ENCODE assay signal across 12 cellular contexts in genomic region chr20:41049451-41049850, GRCh38. TPM values are rescaled to one million over a fixed set of nuclear protein-coding genes. Genes with fewer than 3 reads are reported as not detected.
DNase-seq lines count a peak whose midpoint lies in the region; ATAC-seq and TF ChIP-seq lines count a peak whose summit lies in the region.
"Had no signal": no experiment of that assay in that cellular context is flagged by ENCODE, and none has a peak within 500 bp of the region (broad histone marks: within the 10 kb centered on the region; RNA-seq: fewer than 3 reads in every experiment).

No MANE protein-coding gene starts in this region.

- H3K27ac Mint-ChIP-seq in GM23338 = 0 out of 2 replicates have a peak overlapping the region, but pooled peaks have one; percentile 42
- peak overlapping the region; percentile 87 for H3K27ac Mint-ChIP-seq in activated CD4-positive, alpha-beta memory T cell treated with anti-CD3 and anti-CD28 coated beads for 36 hours

- peak overlapping the region in 2 of 11 experiments; percentile 55 to 75; a peak in 3 of 22 replicates for H3K27ac ChIP-seq in BLaER1 treated with 17β-estradiol and CSF1 and Interleukin-3, amounts not matched to agents 10 nM and 100 nM
- H3K27ac ChIP-seq in GM23338 (ENCODE audit: low read depth) (no peak overlapping the region), mucosa of rectum (ENCODE audit: low read depth in 2 of 2, low read length in 2 of 2) (peak overlapping the region; percentile 45 to 63)

- no peaks in the 10 kb centered on the region for H3K9me2 ChIP-seq in GM23338 (ENCODE audit: insufficient read depth)

- no peak for TF ChIP-seq CTCF in GM23338 (conservative IDR thresholded peaks at IDR 0.05; ENCODE audit: low read depth in 2 of 2)

- peaks cover 86% of the 10 kb centered on the region for H3K4me1 Mint-ChIP-seq in GM23338
- H3K4me1 Mint-ChIP-seq in activated CD4-positive, alpha-beta memory T cell treated with anti-CD3 and anti-CD28 coated beads for 36 hours (ENCODE audit: low read depth) = peaks cover 94% of the 10 kb centered on the region

- H3K79me2 ChIP-seq in GM23338 (replicated peaks; ENCODE audit: insufficient read depth) = peaks cover 99% of the 10 kb centered on the region

- H3K36me3 Mint-ChIP-seq in GM23338 (ENCODE audit: low read depth) = peaks cover 3% of the 10 kb centered on the region; the same call in 1 of the 3 replicates
- peaks cover 14% of the 10 kb centered on the region for H3K36me3 Mint-ChIP-seq in activated CD4-positive, alpha-beta memory T cell treated with anti-CD3 and anti-CD28 coated beads for 36 hours

- H2AFZ ChIP-seq in GM23338 = no peak overlapping the region

- intact Hi-C loops in activated CD4-positive, alpha-beta memory T cell treated with anti-CD3 and anti-CD28 coated beads for 36 hours (cut with micrococcal nuclease) = loop anchor here (5.0 kb wide), 1 partner anchor 108 kb away; no protein-coding TSS in a partner anchor

- H3K27me3 Mint-ChIP-seq in GM23338 (ENCODE audit: insufficient read depth, low read depth, poor library complexity) = peaks cover 7% of the 10 kb centered on the region
- H3K27me3 Mint-ChIP-seq in activated CD4-positive, alpha-beta memory T cell treated with anti-CD3 and anti-CD28 coated beads for 36 hours = no peaks in the 10 kb centered on the region

- DNase-seq in GM23338 (ENCODE audit: low spot score) (no peak), LoVo (ENCODE audit: low spot score) (no peak), GM19238 (ENCODE audit: insufficient read length, low spot score) (no peak), NCI-H2171 treated with DMSO at 0.1 percent for 48 hours (lab: John Stamatoyannopoulos, UW) (no peak)
- no peak for DNase-seq in activated CD4-positive, alpha-beta memory T cell treated with anti-CD3 and anti-CD28 coated beads for 36 hours
- DNase-seq: amygdala; NCI-H1092; stimulated activated CD4-positive, alpha-beta T cell treated with anti-CD3 and anti-CD28 coated beads, Interleukin-4, amount 100 ng/mL, for 1 hour; tibial artery had no signal

- H3K4me1 ChIP-seq in BLaER1 treated with 17β-estradiol and CSF1 and Interleukin-3, amounts not matched to agents 10 nM and 100 nM = peaks cover 58 to 85% (median 64%) of the 10 kb centered on the region in 10 experiments
- H3K4me1 ChIP-seq in GM23338 (ENCODE audit: insufficient read depth) (peaks cover 74% of the 10 kb centered on the region), mucosa of rectum (ENCODE audit: control insufficient read depth in 2 of 2, insufficient read depth in 2 of 2, low read length in 2 of 2) (peaks cover 61 to 70% of the 10 kb centered on the region in 2 donors)

- H3K9ac ChIP-seq in BLaER1 treated with 17β-estradiol and CSF1 and Interleukin-3, amounts not matched to agents 10 nM and 100 nM = no peak overlapping the region
- H3K9ac ChIP-seq in mucosa of rectum (ENCODE audit: low read depth in 1 of 2, low read length in 2 of 2) = no peak overlapping the region

- POLR2A ChIA-PET in activated CD4-positive, alpha-beta memory T cell treated with anti-CD3 and anti-CD28 coated beads for 36 hours (lab: Charles Lee) = interaction anchor here (1.5 kb wide), 1 partner anchor 18 kb away, joined by 4 read pairs; no protein-coding TSS in a partner anchor

- H3K9me3 ChIP-seq in BLaER1 treated with 17β-estradiol and CSF1 and Interleukin-3, amounts not matched to agents 10 nM and 100 nM (replicated peaks in 1 of 11) = peaks cover 0 to 28% (median 14%) of the 10 kb centered on the region in 11 experiments; a peak in 16 of 22 replicates
- no peaks in the 10 kb centered on the region for H3K9me3 ChIP-seq in mucosa of rectum (ENCODE audit: control insufficient read depth in 2 of 2, low read length in 2 of 2)
- H3K9me3 ChIP-seq: tibial artery had no signal

- peaks cover 0 to 52% (median 30%) of the 10 kb centered on the region in 11 experiments; a peak in 18 of 22 replicates for H3K36me3 ChIP-seq in BLaER1 treated with 17β-estradiol and CSF1 and Interleukin-3, amounts not matched to agents 10 nM and 100 nM
- no peaks in the 10 kb centered on the region for H3K36me3 ChIP-seq in GM23338 (ENCODE audit: insufficient read depth)
- H3K36me3 ChIP-seq in mucosa of rectum (ENCODE audit: control insufficient read depth in 2 of 2, insufficient read depth in 2 of 2, low read length in 2 of 2) = no peaks in the 10 kb centered on the region
- H3K36me3 ChIP-seq: tibial artery had no signal

- no peak for ATAC-seq in GM23338
- ATAC-seq in GM18519 (IDR thresholded peaks at IDR 0.05; ENCODE audit: low FRiP score, unreplicated experiment) = no peak

- no peaks in the 10 kb centered on the region for H3K9me3 Mint-ChIP-seq in GM23338
- peaks cover 8% of the 10 kb centered on the region for H3K9me3 Mint-ChIP-seq in activated CD4-positive, alpha-beta memory T cell treated with anti-CD3 and anti-CD28 coated beads for 36 hours

- H3K4me3 ChIP-seq in BLaER1 treated with 17β-estradiol and CSF1 and Interleukin-3, amounts not matched to agents 10 nM and 100 nM = no peak overlapping the region
- H3K4me3 ChIP-seq in GM23338 (no peak overlapping the region), mucosa of rectum (ENCODE audit: low read length in 2 of 2) (peak overlapping the region in 1 of 2 donors; percentile 60)
- H3K4me3 ChIP-seq: tibial artery had no signal

- H4K20me1 ChIP-seq in BLaER1 treated with 17β-estradiol and CSF1 and Interleukin-3, amounts not matched to agents 10 nM and 100 nM = peaks cover 98 to 100% (median 100%) of the 10 kb centered on the region in 11 experiments
- peaks cover 77% of the 10 kb centered on the region for H4K20me1 ChIP-seq in GM23338 (replicated peaks; ENCODE audit: insufficient read depth)

- H3F3A ChIP-seq in GM23338 (replicated peaks; ENCODE audit: low read depth) = no peaks in the 10 kb centered on the region

- H3K4me2 ChIP-seq in BLaER1 treated with 17β-estradiol and CSF1 and Interleukin-3, amounts not matched to agents 10 nM and 100 nM = peak overlapping the region; percentile 66 to 89 (median 82)
- H3K4me2 ChIP-seq in GM23338 = peak overlapping the region; percentile 69

- H3K4me3 Mint-ChIP-seq in GM23338 = peak overlapping the region; percentile 25; the same call in 1 of the 3 replicates
- no peak overlapping the region for H3K4me3 Mint-ChIP-seq in activated CD4-positive, alpha-beta memory T cell treated with anti-CD3 and anti-CD28 coated beads for 36 hours

- CTCF ChIA-PET in activated CD4-positive, alpha-beta memory T cell treated with anti-CD3 and anti-CD28 coated beads for 36 hours (lab: Charles Lee) = interaction anchor here (2.5 to 3.5 kb wide), 2 partner anchors 45 to 59 kb away, joined by 12 to 13 read pairs; no protein-coding TSS in a partner anchor

- no peaks in the 10 kb centered on the region for H3K27me3 ChIP-seq in BLaER1 treated with 17β-estradiol and CSF1 and Interleukin-3, amounts not matched to agents 10 nM and 100 nM
- H3K27me3 ChIP-seq in GM23338 (ENCODE audit: insufficient read depth) = no peaks in the 10 kb centered on the region
- H3K27me3 ChIP-seq in mucosa of rectum (ENCODE audit: control insufficient read depth in 2 of 2, insufficient read depth in 2 of 2, low read length in 2 of 2) = no peaks in the 10 kb centered on the region
- H3K27me3 ChIP-seq: tibial artery had no signal

TF ChIP-seq in GM23338, 12 proteins besides CTCF, POLR2A, EP300 and RAD21 (continues in another document):
- TF ChIP-seq EZH2phosphoT487 (IDR thresholded peaks at IDR 0.05; ENCODE audit: unreplicated experiment) (no peak), JUNB (IDR thresholded peaks at IDR 0.05; ENCODE audit: unreplicated experiment) (no peak), ZNF114 (CRISPR knock-in tag; IDR thresholded peaks at IDR 0.05) (no peak)

RNA-seq across cellular contexts. Expression of gene TOP1, which starts 20.8 kb away (rescaled TPM):
- total RNA-seq in GM23338 (2014; rRNA removed; shearing (Covaris generic)) = 57.4 and 62.4 TPM in 2 replicates
- polyA plus RNA-seq in GM23338 (2016; fragmentation: Nextera tagmentation; extraction: Ambion mirVana) = 101 and 102 TPM in 2 replicates
- total RNA-seq in activated CD4-positive, alpha-beta memory T cell treated with anti-CD3 and anti-CD28 coated beads for 36 hours = 100 to 1,000 TPM; 128 TPM
